In the genomic region with DNA sequence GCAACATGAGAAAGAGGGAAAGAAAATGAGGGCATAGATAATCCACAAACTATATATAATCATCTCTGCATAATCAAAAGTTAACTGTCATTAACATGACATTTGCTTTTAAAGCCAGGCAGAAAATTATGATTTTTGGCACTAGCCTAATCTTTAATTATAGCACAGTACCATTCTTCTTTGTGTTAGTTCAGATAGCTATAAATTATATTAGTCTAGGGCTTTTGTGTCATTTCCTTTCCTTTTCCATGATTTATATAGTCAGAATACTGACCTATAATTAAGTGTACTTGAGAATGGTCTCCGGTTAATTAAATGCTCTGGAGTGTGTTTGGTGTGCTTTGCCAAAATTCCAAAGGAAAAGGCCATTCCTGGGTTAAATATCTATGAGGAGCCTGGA, we compare ENCODE assay signal across 19 cellular contexts.
"Had no signal": no experiment of that assay in that cellular context is flagged by ENCODE, and none has a peak within 500 bp of the region (broad histone marks: within the 10 kb centered on the region; RNA-seq: fewer than 3 reads in every experiment).

No MANE protein-coding gene starts in this region.

- H3K27me3 ChIP-seq: heart right ventricle, neural progenitor cell, ovary had no signal

- H3K9ac ChIP-seq: neural progenitor cell had no signal

- DNase-seq: effector CD4-positive, alpha-beta T cell; endodermal cell; heart right ventricle; hypothalamus; kidney glomerular epithelial cell; mammary epithelial cell; mucosa of descending colon; naive thymus-derived CD8-positive, alpha-beta T cell; nucleus accumbens; ovary; right cardiac atrium; small intestine; stimulated activated CD4-positive, alpha-beta T cell treated with anti-CD3 and anti-CD28 coated beads, Interleukin-2, amount 100 ng/mL, for 48 hours; stimulated activated naive CD4-positive, alpha-beta T cell treated with Interleukin-2 at 50 U/mL for 16 hours; trophoblast cell had no signal

- H2AFZ ChIP-seq: neural progenitor cell had no signal

- H3K9me3 Mint-ChIP-seq: endodermal cell, neural progenitor cell had no signal

- H3K27ac Mint-ChIP-seq: endodermal cell; naive thymus-derived CD8-positive, alpha-beta T cell; neural progenitor cell had no signal

- H3K4me3 Mint-ChIP-seq: endodermal cell; naive thymus-derived CD8-positive, alpha-beta T cell; neural progenitor cell had no signal

- H3K4me2 ChIP-seq: neural progenitor cell had no signal

- H3K36me3 ChIP-seq: heart right ventricle, neural progenitor cell, ovary had no signal

- H3K4me1 ChIP-seq: heart right ventricle, neural progenitor cell had no signal

- H3K4me1 Mint-ChIP-seq: endodermal cell; naive thymus-derived CD8-positive, alpha-beta T cell had no signal

- H3K36me3 Mint-ChIP-seq: naive thymus-derived CD8-positive, alpha-beta T cell; neural progenitor cell had no signal

- H3K27ac ChIP-seq: coronary artery, heart right ventricle, neural progenitor cell, ovary had no signal

- H3K27me3 Mint-ChIP-seq: naive thymus-derived CD8-positive, alpha-beta T cell had no signal

- H3K4me3 ChIP-seq: coronary artery, heart right ventricle, mucosa of descending colon, neural progenitor cell, ovary had no signal

- H3K9me3 ChIP-seq: heart right ventricle, mucosa of descending colon, ovary had no signal

- FAIRE-seq: frontal cortex, islet of Langerhans, small intestine had no signal

- ATAC-seq: heart right ventricle; mucosa of descending colon; naive thymus-derived CD8-positive, alpha-beta T cell; right cardiac atrium had no signal
